In the genomic region with DNA sequence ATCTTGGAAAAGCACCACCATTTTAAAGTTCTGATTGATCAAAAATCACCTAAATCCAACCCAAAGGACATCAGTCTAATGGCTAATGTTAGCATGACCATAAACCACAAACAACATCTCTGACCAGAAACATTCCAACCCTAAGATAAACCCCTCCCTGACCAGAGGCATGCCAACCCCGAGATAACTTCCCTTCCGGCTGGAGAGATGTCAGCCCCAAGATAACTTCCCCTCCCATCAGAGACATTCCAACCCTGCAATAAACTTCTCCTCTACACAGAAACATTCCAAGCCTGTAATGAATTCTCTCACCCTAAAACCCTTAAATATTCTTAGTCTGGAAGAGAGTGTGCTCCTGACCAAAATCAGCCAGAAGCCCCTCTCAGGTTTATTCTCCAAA, we compare ENCODE assay signal across 20 cellular contexts.
DNase-seq lines count a peak whose midpoint lies in the region; ATAC-seq and TF ChIP-seq lines count a peak whose summit lies in the region.
"Had no signal": no experiment of that assay in that cellular context is flagged by ENCODE, and none has a peak within 500 bp of the region (broad histone marks: within the 10 kb centered on the region; RNA-seq: fewer than 3 reads in every experiment).

No MANE protein-coding gene starts in this region.

- H3F3A ChIP-seq in MM.1S (ENCODE audit: insufficient read depth, low read length), result no peaks in the 10 kb centered on the region

- TF ChIP-seq CTCF in nephron progenitor cell (IDR thresholded peaks at IDR 0.05) (no peak), MM.1S (IDR thresholded peaks at IDR 0.05; ENCODE audit: low read length) (no peak), esophagus muscularis mucosa (IDR thresholded peaks at IDR 0.05) (no peak)

- no peak for TF ChIP-seq POLR2A in esophagus muscularis mucosa (IDR thresholded peaks at IDR 0.05; ENCODE audit: low read depth)

- H3K4me1 ChIP-seq in MM.1S (ENCODE audit: low read length), result no peaks in the 10 kb centered on the region
- no peaks in the 10 kb centered on the region for H3K4me1 ChIP-seq in esophagus muscularis mucosa
- H3K4me1 ChIP-seq: BLaER1, HAP-1 had no signal

- H3K4me3 ChIP-seq in MM.1S (ENCODE audit: low read length) (no peak overlapping the region), esophagus muscularis mucosa (no peak overlapping the region)
- H3K4me3 ChIP-seq: BLaER1, GM23248, HAP-1 had no signal

- no peaks in the 10 kb centered on the region for H3K36me3 Mint-ChIP-seq in nephron progenitor cell (ENCODE audit: low read depth)
- H3K36me3 Mint-ChIP-seq: CD14-positive monocyte; CD4-positive, alpha-beta memory T cell; IgD-negative memory B cell had no signal

- TF ChIP-seq EP300 in esophagus muscularis mucosa (IDR thresholded peaks at IDR 0.05), result no peak

- H3K4me2 ChIP-seq in MM.1S (ENCODE audit: low read depth, low read length), result no peak overlapping the region
- H3K4me2 ChIP-seq: BLaER1 had no signal

- intact Hi-C loops in esophagus muscularis mucosa (cut with DNase I), result no loop called here

- H3K9ac ChIP-seq in MM.1S (ENCODE audit: low read length), result no peak overlapping the region
- H3K9ac ChIP-seq: BLaER1, GM23248 had no signal

- no peaks in the 10 kb centered on the region for H3K36me3 ChIP-seq in MM.1S (replicated peaks; ENCODE audit: insufficient read depth, low read length)
- no peaks in the 10 kb centered on the region for H3K36me3 ChIP-seq in esophagus muscularis mucosa
- H3K36me3 ChIP-seq: BLaER1, HAP-1 had no signal

- ATAC-seq in GM21737 (IDR thresholded peaks at IDR 0.05; ENCODE audit: unreplicated experiment), result no peak
- ATAC-seq: HepG2 had no signal

- WGBS in esophagus muscularis mucosa, result 49% methylated on average over 2 of the region's 2 CpGs

- peak; percentile 86 for DNase-seq in EL
- DNase-seq in M059J (ENCODE audit: low read depth), result peak; percentile 3
- peak; percentile 6 for DNase-seq in iris pigment epithelial cell (ENCODE audit: low read depth)
- no peak for DNase-seq in nephron progenitor cell
- no peak for DNase-seq in MM.1S
- DNase-seq in NCI-H2029 treated with DMSO at 0.1 percent for 48 hours (lab: John Stamatoyannopoulos, UW), result no peak
- DNase-seq in esophagus muscularis mucosa (ENCODE audit: extremely low spot score), result no peak
- DNase-seq: 8988T; CD4-positive, alpha-beta memory T cell; DMS153; DMS79 treated with DMSO at 0.1 percent for 48 hours; GF-D8; GM23248; KBM-7 had no signal

- H3K27me3 ChIP-seq in MM.1S (replicated peaks; ENCODE audit: insufficient read depth, low read length) (no peaks in the 10 kb centered on the region), esophagus muscularis mucosa (no peaks in the 10 kb centered on the region)
- H3K27me3 ChIP-seq: BLaER1 had no signal

- H3K9me3 Mint-ChIP-seq in nephron progenitor cell, result peaks cover 34% of the 10 kb centered on the region

- no peak overlapping the region for H3K4me3 Mint-ChIP-seq in nephron progenitor cell
- H3K4me3 Mint-ChIP-seq: CD14-positive monocyte; CD4-positive, alpha-beta memory T cell; IgD-negative memory B cell had no signal

- H3K4me1 Mint-ChIP-seq in nephron progenitor cell, result peaks cover 24% of the 10 kb centered on the region
- H3K4me1 Mint-ChIP-seq: CD14-positive monocyte; CD4-positive, alpha-beta memory T cell; IgD-negative memory B cell had no signal

- H2AFZ ChIP-seq in MM.1S (ENCODE audit: low read length), result no peak overlapping the region
- H2AFZ ChIP-seq: GM23248 had no signal

- peak overlapping the region; percentile 8 for H3K27ac Mint-ChIP-seq in nephron progenitor cell
- H3K27ac Mint-ChIP-seq: CD14-positive monocyte; CD4-positive, alpha-beta memory T cell; IgD-negative memory B cell had no signal

- H3K27ac ChIP-seq in MM.1S (ENCODE audit: low read length) (no peak overlapping the region), esophagus muscularis mucosa (replicated peaks in 1 of 4) (no peak overlapping the region)
- H3K27ac ChIP-seq: BLaER1, GM23248 had no signal

- no peaks in the 10 kb centered on the region for H3K9me2 ChIP-seq in MM.1S (replicated peaks; ENCODE audit: insufficient read depth, low read length)

- H3K79me2 ChIP-seq in MM.1S (ENCODE audit: low read length), result no peaks in the 10 kb centered on the region

- H4K20me1 ChIP-seq in MM.1S (ENCODE audit: insufficient read depth, low read length), result no peaks in the 10 kb centered on the region
- H4K20me1 ChIP-seq: BLaER1 had no signal

- no peaks in the 10 kb centered on the region for H3K9me3 ChIP-seq in MM.1S (replicated peaks; ENCODE audit: insufficient read depth, low read length)
- no peaks in the 10 kb centered on the region for H3K9me3 ChIP-seq in esophagus muscularis mucosa
- H3K9me3 ChIP-seq: HAP-1 had no signal

- no peaks in the 10 kb centered on the region for H3K27me3 Mint-ChIP-seq in nephron progenitor cell (ENCODE audit: low read depth, poor library complexity)

Comparison
In these comparisons a context has a peak if more than half of its experiments do, and no peak if none do; other contexts are left out.
1. DNase-seq: peak in EL (single experiment), M059J (single experiment) and iris pigment epithelial cell (single experiment); none in nephron progenitor cell (single experiment), MM.1S (single experiment), NCI-H2029 treated with DMSO at 0.1 percent for 48 hours (single experiment) and esophagus muscularis mucosa (single experiment).